ENCODE assay signal across 39 cellular contexts in genomic region chr5:116288524-116288923, GRCh38.
"Had no signal": no experiment of that assay in that cellular context is flagged by ENCODE, and none has a peak within 500 bp of the region (broad histone marks: within the 10 kb centered on the region; RNA-seq: fewer than 3 reads in every experiment).

No MANE protein-coding gene starts in this region.

- H3K27ac ChIP-seq: adrenal gland, ascending aorta, body of pancreas, brain microvascular endothelial cell, breast epithelium, cardiac muscle cell had no signal

- FAIRE-seq: astrocyte, bronchial epithelial cell had no signal

- ATAC-seq: activated naive CD4-positive, alpha-beta T cell treated with anti-CD3 and anti-CD28 coated beads, Interleukin-2, amount 50 U/mL, for 72 hours; activated naive CD8-positive, alpha-beta T cell treated with anti-CD3 and anti-CD28 coated beads, Interleukin-2, amount 50 U/mL, for 24 hours; activated T-helper 17 cell treated with anti-CD3 and anti-CD28 coated beads, Interleukin-2, amount 50 U/mL, for 72 hours; body of pancreas had no signal

- H3K4me1 ChIP-seq: adrenal gland, ascending aorta, body of pancreas, breast epithelium had no signal

- H3K27ac Mint-ChIP-seq: activated naive CD4-positive, alpha-beta T cell treated with anti-CD3 and anti-CD28 coated beads for 36 hours; activated naive CD4-positive, alpha-beta T cell treated with anti-CD3 and anti-CD28 coated beads, Interleukin-2, amount 10 ng/mL, durations not matched to agents 7 days and 5 days; activated naive CD4-positive, alpha-beta T cell treated with anti-CD3 and anti-CD28 coated beads, Interleukin-2, amount 50 U/mL, for 24 hours; activated naive CD4-positive, alpha-beta T cell treated with anti-CD3 and anti-CD28 coated beads, Interleukin-2, amount 50 U/mL, for 72 hours; activated naive CD8-positive, alpha-beta T cell; activated naive CD8-positive, alpha-beta T cell treated with anti-CD3 and anti-CD28 coated beads for 36 hours; activated naive CD8-positive, alpha-beta T cell treated with anti-CD3 and anti-CD28 coated beads, Interleukin-2, amount 10 ng/mL, durations not matched to agents 7 days and 5 days; activated naive CD8-positive, alpha-beta T cell treated with anti-CD3 and anti-CD28 coated beads, Interleukin-2, amount 50 U/mL, for 24 hours; activated T-cell treated with anti-CD3 and anti-CD28 coated beads, Interleukin-2, amount 50 U/mL, for 24 hours; activated T-helper 1 cell treated with anti-CD3 and anti-CD28 coated beads, Interleukin-12 subunit alpha, Interleukin-12 subunit beta, Interleukin-2, Interleukin-4 antibody, amounts not matched to agents 30 ng/mL and 10 ng/mL and 1 ng/mL, durations not matched to agents 14 hours and 24 hours and 36 hours; activated T-helper 17 cell treated with anti-CD3 and anti-CD28 coated beads, Interleukin-2, amount 50 U/mL, for 72 hours; activated T-helper 2 cell treated with anti-CD3 and anti-CD28 coated beads, Interferon-gamma antibody, Interleukin-2, Interleukin-4, amounts not matched to agents 10 μg/mL and 5 μg/mL and 100 μg/mL, durations not matched to agents 14 hours and 24 hours and 36 hours; brain had no signal

- H3K4me3 Mint-ChIP-seq: activated naive CD4-positive, alpha-beta T cell treated with anti-CD3 and anti-CD28 coated beads for 36 hours; activated naive CD4-positive, alpha-beta T cell treated with anti-CD3 and anti-CD28 coated beads, Interleukin-2, amount 10 ng/mL, durations not matched to agents 7 days and 5 days; activated naive CD4-positive, alpha-beta T cell treated with anti-CD3 and anti-CD28 coated beads, Interleukin-2, amount 50 U/mL, for 24 hours; activated naive CD8-positive, alpha-beta T cell; activated naive CD8-positive, alpha-beta T cell treated with anti-CD3 and anti-CD28 coated beads for 36 hours; activated naive CD8-positive, alpha-beta T cell treated with anti-CD3 and anti-CD28 coated beads, Interleukin-2, amount 10 ng/mL, durations not matched to agents 7 days and 5 days; activated naive CD8-positive, alpha-beta T cell treated with anti-CD3 and anti-CD28 coated beads, Interleukin-2, amount 50 U/mL, for 24 hours; activated T-cell treated with anti-CD3 and anti-CD28 coated beads, Interleukin-2, amount 50 U/mL, for 24 hours; activated T-helper 1 cell treated with anti-CD3 and anti-CD28 coated beads, Interleukin-12 subunit alpha, Interleukin-12 subunit beta, Interleukin-2, Interleukin-4 antibody, amounts not matched to agents 30 ng/mL and 10 ng/mL and 1 ng/mL, durations not matched to agents 14 hours and 24 hours and 36 hours; activated T-helper 17 cell treated with anti-CD3 and anti-CD28 coated beads, Interleukin-2, amount 50 U/mL, for 72 hours; brain; central memory CD8-positive, alpha-beta T cell had no signal

- H3K36me3 ChIP-seq: adrenal gland, brain microvascular endothelial cell, cardiac muscle cell had no signal

- H3K27me3 Mint-ChIP-seq: activated naive CD4-positive, alpha-beta T cell treated with anti-CD3 and anti-CD28 coated beads, Interleukin-2, amount 10 ng/mL, durations not matched to agents 7 days and 5 days; activated naive CD4-positive, alpha-beta T cell treated with anti-CD3 and anti-CD28 coated beads, Interleukin-2, amount 50 U/mL, for 24 hours; activated naive CD8-positive, alpha-beta T cell; activated naive CD8-positive, alpha-beta T cell treated with anti-CD3 and anti-CD28 coated beads for 36 hours; activated naive CD8-positive, alpha-beta T cell treated with anti-CD3 and anti-CD28 coated beads, Interleukin-2, amount 10 ng/mL, durations not matched to agents 7 days and 5 days; activated naive CD8-positive, alpha-beta T cell treated with anti-CD3 and anti-CD28 coated beads, Interleukin-2, amount 50 U/mL, for 24 hours; activated T-cell treated with anti-CD3 and anti-CD28 coated beads, Interleukin-2, amount 50 U/mL, for 24 hours; activated T-helper 17 cell treated with anti-CD3 and anti-CD28 coated beads, Interleukin-2, amount 50 U/mL, for 72 hours; brain; central memory CD8-positive, alpha-beta T cell had no signal

- DNase-seq: activated effector memory CD4-positive, alpha-beta T cell treated with anti-CD3 and anti-CD28 coated beads, Interleukin-2, amount 50 U/mL, for 16 hours; activated effector memory CD4-positive, alpha-beta T cell treated with Interleukin-2 at 50 U/mL for 16 hours; activated gamma-delta T cell; activated gamma-delta T cell treated with Interleukin-2 at 50 U/mL for 16 hours; activated naive CD4-positive, alpha-beta T cell; activated naive CD4-positive, alpha-beta T cell treated with anti-CD3 and anti-CD28 coated beads for 36 hours; activated naive CD4-positive, alpha-beta T cell treated with anti-CD3 and anti-CD28 coated beads, Interleukin-2, amount 10 ng/mL, durations not matched to agents 7 days and 5 days; activated naive CD4-positive, alpha-beta T cell treated with anti-CD3 and anti-CD28 coated beads, Interleukin-2, amount 50 U/mL, for 16 hours; activated naive CD4-positive, alpha-beta T cell treated with Interleukin-2 at 50 U/mL for 16 hours; activated naive CD8-positive, alpha-beta T cell treated with anti-CD3 and anti-CD28 coated beads for 36 hours; activated naive CD8-positive, alpha-beta T cell treated with anti-CD3 and anti-CD28 coated beads, Interleukin-2, amount 10 ng/mL, durations not matched to agents 7 days and 5 days; activated naive CD8-positive, alpha-beta T cell treated with anti-CD3 and anti-CD28 coated beads, Interleukin-2, amount 50 U/mL, for 24 hours; activated T-cell treated with anti-CD3 and anti-CD28 coated beads for 4 hours; activated T-cell treated with anti-CD3 and anti-CD28 coated beads, Interleukin-2, amount 50 U/mL, for 1 hour; activated T-cell treated with anti-CD3 and anti-CD28 coated beads, Interleukin-2, amount 50 U/mL, for 24 hours; activated T-cell treated with anti-CD3 and anti-CD28 coated beads, Interleukin-2, amount 50 U/mL, for 48 hours; adrenal gland; amniotic stem cell; amygdala; anterior cingulate cortex; aorta; body of pancreas; brain microvascular endothelial cell; caudate nucleus; central memory CD4-positive, alpha-beta T cell; cerebellar nuclear complex had no signal

- H3K4me3 ChIP-seq: adrenal gland, ascending aorta, body of pancreas, breast epithelium, cardiac muscle cell had no signal

- H3K27me3 ChIP-seq: adrenal gland, ascending aorta, body of pancreas, brain microvascular endothelial cell, breast epithelium, cardiac muscle cell had no signal

- H3K9me3 ChIP-seq: body of pancreas had no signal

- H3K4me1 Mint-ChIP-seq: activated naive CD4-positive, alpha-beta T cell treated with anti-CD3 and anti-CD28 coated beads, Interleukin-2, amount 10 ng/mL, durations not matched to agents 7 days and 5 days; activated naive CD4-positive, alpha-beta T cell treated with anti-CD3 and anti-CD28 coated beads, Interleukin-2, amount 50 U/mL, for 24 hours; activated naive CD8-positive, alpha-beta T cell treated with anti-CD3 and anti-CD28 coated beads for 36 hours; activated naive CD8-positive, alpha-beta T cell treated with anti-CD3 and anti-CD28 coated beads, Interleukin-2, amount 10 ng/mL, durations not matched to agents 7 days and 5 days; activated naive CD8-positive, alpha-beta T cell treated with anti-CD3 and anti-CD28 coated beads, Interleukin-2, amount 50 U/mL, for 24 hours; activated T-helper 17 cell treated with anti-CD3 and anti-CD28 coated beads, Interleukin-2, amount 50 U/mL, for 72 hours; brain; central memory CD8-positive, alpha-beta T cell had no signal
